ENCODE assay signal across 14 cellular contexts in the genomic region with DNA sequence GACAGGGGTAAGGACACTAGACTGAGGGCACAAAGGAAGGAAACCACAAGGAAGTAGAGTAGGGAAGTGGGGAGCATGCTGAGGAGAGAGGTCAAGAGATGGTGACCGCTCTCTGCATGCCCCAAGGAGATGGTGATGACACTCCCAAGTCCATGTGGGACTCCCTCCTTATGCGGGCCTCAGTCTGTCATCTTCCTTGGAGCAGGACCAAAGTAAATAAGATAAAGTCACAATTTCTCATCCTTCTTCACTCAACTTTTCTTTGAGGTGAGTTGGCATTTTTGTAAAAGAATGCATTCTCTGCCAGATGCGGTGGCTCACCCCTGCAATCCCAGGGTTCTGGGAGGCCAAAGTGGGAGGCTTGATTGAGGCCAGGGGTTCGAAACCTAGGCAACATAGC. TPM values are rescaled to one million over a fixed set of nuclear protein-coding genes. Genes with fewer than 3 reads are reported as not detected.
DNase-seq lines count a peak whose midpoint lies in the region; ATAC-seq and TF ChIP-seq lines count a peak whose summit lies in the region.
"Had no signal": no experiment of that assay in that cellular context is flagged by ENCODE, and none has a peak within 500 bp of the region (broad histone marks: within the 10 kb centered on the region; RNA-seq: fewer than 3 reads in every experiment).

No MANE protein-coding gene starts in this region.

- H3K27me3 ChIP-seq in left ventricle myocardium inferior (ENCODE audit: low read depth), result no peaks in the 10 kb centered on the region
- H3K27me3 ChIP-seq in esophagus (ENCODE audit: control insufficient read depth in 1 of 2, insufficient read depth in 2 of 2, low read length in 2 of 2), result no peaks in the 10 kb centered on the region
- no peaks in the 10 kb centered on the region for H3K27me3 ChIP-seq in suprapubic skin
- no peaks in the 10 kb centered on the region for H3K27me3 ChIP-seq in spleen (replicated peaks in 1 of 7)
- H3K27me3 ChIP-seq: heart right ventricle, right atrium auricular region had no signal

- no peak for TF ChIP-seq CTCF in left ventricle myocardium inferior (IDR thresholded peaks at IDR 0.05; ENCODE audit: borderline replicate concordance)
- no peak for TF ChIP-seq CTCF in VCaP (conservative IDR thresholded peaks at IDR 0.05)
- no peak for TF ChIP-seq CTCF in suprapubic skin (IDR thresholded peaks at IDR 0.05)
- TF ChIP-seq CTCF in spleen (IDR thresholded peaks at IDR 0.05 in 8 of 11, conservative IDR thresholded peaks at IDR 0.05 in 3 of 11), result no peak

- H3K36me3 ChIP-seq in left ventricle myocardium inferior, result no peaks in the 10 kb centered on the region
- no peaks in the 10 kb centered on the region for H3K36me3 ChIP-seq in esophagus (ENCODE audit: control insufficient read depth in 2 of 2, insufficient read depth in 2 of 2, low read length in 1 of 2)
- no peaks in the 10 kb centered on the region for H3K36me3 ChIP-seq in suprapubic skin
- H3K36me3 ChIP-seq in spleen, result peaks cover 0 to 10% (median 1%) of the 10 kb centered on the region in 6 donors
- H3K36me3 ChIP-seq: right atrium auricular region, WERI-Rb-1 had no signal

- H3K9me3 ChIP-seq in left ventricle myocardium inferior (replicated peaks), result no peaks in the 10 kb centered on the region
- H3K9me3 ChIP-seq in esophagus (ENCODE audit: control insufficient read depth in 2 of 2, insufficient read depth in 1 of 2, low read depth in 1 of 2, low read length in 1 of 2), result no peaks in the 10 kb centered on the region
- no peaks in the 10 kb centered on the region for H3K9me3 ChIP-seq in suprapubic skin
- H3K9me3 ChIP-seq in spleen, result no peaks in the 10 kb centered on the region
- H3K9me3 ChIP-seq: heart right ventricle, right atrium auricular region had no signal

- H3K27ac ChIP-seq in left ventricle myocardium inferior (replicated peaks) (no peak overlapping the region), VCaP (peak overlapping the region; percentile 87; the same call in 1 of the 2 replicates), esophagus (ENCODE audit: low read depth in 2 of 2, low read length in 1 of 2) (peak overlapping the region; percentile 94 to 97), suprapubic skin (peak overlapping the region; percentile 85), spleen (no peak overlapping the region)

- ATAC-seq in left cardiac atrium, result no peak
- ATAC-seq: Panc1 had no signal

- H3K4me1 ChIP-seq in left ventricle myocardium inferior, result peaks cover 26% of the 10 kb centered on the region
- H3K4me1 ChIP-seq in esophagus (ENCODE audit: control insufficient read depth in 2 of 2, insufficient read depth in 2 of 2, low read length in 1 of 2), result peaks cover 5 to 13% of the 10 kb centered on the region in 2 donors
- peaks cover 36% of the 10 kb centered on the region for H3K4me1 ChIP-seq in suprapubic skin
- H3K4me1 ChIP-seq in spleen, result peaks cover 16 to 47% (median 33%) of the 10 kb centered on the region in 6 donors

- no peak for DNase-seq in left ventricle myocardium inferior
- no peak for DNase-seq in left cardiac atrium
- no peak for DNase-seq in suprapubic skin (ENCODE audit: low spot score in 2 of 2)
- no peak for DNase-seq in cortex of kidney (lab: John Stamatoyannopoulos, UW)
- no peak for DNase-seq in spleen
- no peak for DNase-seq in HuH-7 (ENCODE audit: low spot score)
- DNase-seq: GOT3, heart right ventricle, mesenchymal stem cell, WERI-Rb-1 had no signal

- TF ChIP-seq EP300 in suprapubic skin (IDR thresholded peaks at IDR 0.05), result no peak

- 77 to 82% methylated on average over 4 of the region's 4 CpGs for WGBS in esophagus, 2 donors
- WGBS in suprapubic skin, result 70% methylated on average over 4 of the region's 4 CpGs
- 83 to 100% (median 87%) methylated on average over 4 of the region's 4 CpGs for WGBS in spleen, 5 donors

- intact Hi-C loops in left ventricle myocardium inferior (cut with micrococcal nuclease), result no loop called here
- intact Hi-C loops in left cardiac atrium (cut with DNase I), result no loop called here
- intact Hi-C loops in spleen (cut with DNase I; ENCODE audit: low total_unique reads), result no loop called here

- H3K4me3 ChIP-seq in left ventricle myocardium inferior (peak overlapping the region; percentile 68), esophagus (ENCODE audit: low read depth in 1 of 2, low read length in 2 of 2) (no peak overlapping the region), suprapubic skin (no peak overlapping the region), spleen (peak overlapping the region in 1 of 8 donors; percentile 84)

- TF ChIP-seq POLR2A in suprapubic skin (IDR thresholded peaks at IDR 0.05) (no peak), spleen (IDR thresholded peaks at IDR 0.05) (no peak)

RNA-seq across cellular contexts. Expression of a gene that starts 33.2 kb away (rescaled TPM):
- 155 TPM for total RNA-seq in left ventricle myocardium inferior
- 100 to 1,000 TPM; 110 to 137 TPM for total RNA-seq in left cardiac atrium
- 10 to 100 TPM; 51.7 to 54.8 TPM for polyA plus RNA-seq in esophagus
- total RNA-seq in suprapubic skin, result 100 to 1,000 TPM; 113 to 158 (median 132) TPM
- total RNA-seq in spleen, result 10 to 100 TPM in 4 of 7 donors, 1 to 10 TPM in 3; 8.3 to 15.7 (median 13.0) TPM
- polyA plus RNA-seq in spleen, result 1 to 10 TPM; 4.6 to 5.4 (median 4.9) TPM

Comparison
In these comparisons a context has a peak if more than half of its experiments do, and no peak if none do; other contexts are left out.
1. H3K27ac ChIP-seq: peak in VCaP (single experiment), esophagus (2 of 2) and suprapubic skin (single experiment); none in left ventricle myocardium inferior (single experiment) and spleen (0 of 8).